ENCODE assay signal across 8 cellular contexts in the genomic region with DNA sequence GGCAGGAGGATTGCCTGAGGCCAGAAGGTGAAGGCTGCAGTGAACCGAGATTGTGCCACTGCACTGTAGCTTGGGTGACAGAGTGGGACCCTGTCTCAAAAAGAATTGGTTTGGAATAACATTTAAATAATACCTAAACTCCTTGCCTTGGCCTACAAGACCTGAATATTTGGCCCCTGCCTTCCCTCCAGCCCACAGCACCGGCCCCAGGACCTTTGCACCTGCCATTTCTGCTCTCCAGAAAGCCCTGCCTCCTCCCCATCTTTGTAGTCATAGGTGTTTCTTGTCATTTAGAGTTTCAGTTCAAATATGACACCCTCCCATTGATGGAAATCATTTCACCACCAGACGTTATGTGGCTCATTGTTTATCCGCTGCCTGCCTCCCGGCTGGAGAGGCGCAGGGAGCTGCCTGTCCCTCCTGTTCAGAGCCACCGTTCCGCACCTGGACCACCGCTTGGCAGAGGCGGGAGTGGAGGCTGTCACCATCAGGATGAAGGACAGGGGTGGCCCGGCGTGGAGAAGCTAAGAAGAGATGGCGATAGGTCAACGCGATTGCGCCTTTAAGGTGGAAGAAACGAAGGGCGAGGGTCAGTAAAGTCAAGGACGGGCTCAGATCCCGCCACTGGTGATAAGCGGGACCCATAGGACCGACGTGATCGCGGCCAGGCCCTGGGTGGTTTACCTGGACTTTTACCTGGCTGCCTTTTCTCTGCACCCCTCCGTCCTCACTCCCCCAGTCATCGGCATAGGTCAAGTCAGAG. TPM values are rescaled to one million over a fixed set of nuclear protein-coding genes. Genes with fewer than 3 reads are reported as not detected.
A peak's percentile ranks its signal among the peaks of the same experiment; 100 is the strongest.
DNase-seq lines count a peak whose midpoint lies in the region; ATAC-seq and TF ChIP-seq lines count a peak whose summit lies in the region.

No MANE protein-coding gene starts in this region.

- BruUV-seq in A673 (replicated peaks; lab: Mats Ljungman, UMichigan), result no TSS peak
- BruUV-seq in MCF 10A (replicated peaks; lab: Mats Ljungman, UMichigan), result no TSS peak

- H3K4me1 ChIP-seq in A673 (ENCODE audit: insufficient read depth, low read length, poor library complexity, severe bottlenecking) (peaks cover 41% of the 10 kb centered on the region), mucosa of rectum (ENCODE audit: control insufficient read depth in 2 of 2, insufficient read depth in 2 of 2, low read length in 2 of 2) (peaks cover 30 to 35% of the 10 kb centered on the region in 2 donors)

- H3K27ac ChIP-seq in A673 (ENCODE audit: low read depth, low read length, poor library complexity, severe bottlenecking), result no peak overlapping the region
- peak overlapping the region; percentile 49 to 58 for H3K27ac ChIP-seq in mucosa of rectum (ENCODE audit: low read depth in 2 of 2, low read length in 2 of 2)

- H3K27ac Mint-ChIP-seq in IgD-negative memory B cell (peak overlapping the region in 2 of 3 donors; percentile 15 to 62), MCF 10A (ENCODE audit: low read depth, unreplicated experiment) (peak overlapping the region; percentile 69)

- TF ChIP-seq CTCF in A673 (conservative IDR thresholded peaks at IDR 0.05; ENCODE audit: low read depth, low read length) (no peak), MCF 10A (IDR thresholded peaks at IDR 0.05; ENCODE audit: unreplicated experiment) (no peak)

- no peak for TF ChIP-seq POLR2A in erythroblast (IDR thresholded peaks at IDR 0.05; ENCODE audit: low read length)

- H3K27me3 Mint-ChIP-seq in IgD-negative memory B cell, result no peaks in the 10 kb centered on the region
- no peaks in the 10 kb centered on the region for H3K27me3 Mint-ChIP-seq in MCF 10A (ENCODE audit: insufficient read depth, unreplicated experiment)

- H3K27me3 ChIP-seq in A673 (replicated peaks; ENCODE audit: insufficient read depth, low read depth, low read length, poor library complexity) (no peaks in the 10 kb centered on the region), mucosa of rectum (ENCODE audit: control insufficient read depth in 2 of 2, insufficient read depth in 2 of 2, low read length in 2 of 2) (no peaks in the 10 kb centered on the region)

- POLR2A ChIA-PET in A673 (lab: Charles Lee; ENCODE audit: low non-redundant PET) (no interaction called here), MCF 10A (lab: Yijun Ruan, JAX) (interaction anchor here (0.7 to 6.9 kb wide), 3 partner anchors 33 to 58 kb away, joined by 3 to 67 read pairs (median 3); no protein-coding TSS in a partner anchor)

- H3K4me1 Mint-ChIP-seq in IgD-negative memory B cell (peaks cover 46 to 54% (median 51%) of the 10 kb centered on the region in 3 donors), MCF 10A (ENCODE audit: insufficient read depth, unreplicated experiment) (peaks cover 30% of the 10 kb centered on the region)

- no peaks in the 10 kb centered on the region for H3K9me3 Mint-ChIP-seq in IgD-negative memory B cell
- H3K9me3 Mint-ChIP-seq in MCF 10A (ENCODE audit: unreplicated experiment), result no peaks in the 10 kb centered on the region

- intact Hi-C loops in A673 (cut with micrococcal nuclease; ENCODE audit: unreplicated experiment) (no loop called here), MCF 10A (cut with micrococcal nuclease) (loop anchor here (2.0 kb wide), 1 partner anchor 57 kb away; no protein-coding TSS in a partner anchor), posterior vena cava (cut with DNase I) (no loop called here)

- H3K36me3 Mint-ChIP-seq in IgD-negative memory B cell (no peaks in the 10 kb centered on the region), MCF 10A (ENCODE audit: insufficient read depth, unreplicated experiment) (peaks cover 6% of the 10 kb centered on the region)

- H3K4me3 ChIP-seq in A673 (ENCODE audit: low read depth, low read length, poor library complexity, severe bottlenecking), result peak overlapping the region; percentile 73
- peak overlapping the region; percentile 26 to 57 for H3K4me3 ChIP-seq in mucosa of rectum (ENCODE audit: low read length in 2 of 2)

- peak overlapping the region; percentile 20 to 44 for H3K9ac ChIP-seq in mucosa of rectum (ENCODE audit: low read depth in 1 of 2, low read length in 2 of 2)

- H3K4me3 Mint-ChIP-seq in IgD-negative memory B cell (peak overlapping the region; percentile 63 to 90 (median 78)), MCF 10A (ENCODE audit: unreplicated experiment) (peak overlapping the region; percentile 20)

- DNase-seq in A673 (ENCODE audit: low spot score), result no peak
- DNase-seq in MCF 10A (ENCODE audit: unreplicated experiment), result no peak
- no peak for DNase-seq in posterior vena cava (ENCODE audit: low spot score)
- DNase-seq in erythroblast (lab: John Stamatoyannopoulos, UW), result no peak

- no peaks in the 10 kb centered on the region for H3K36me3 ChIP-seq in A673 (ENCODE audit: insufficient read depth, low read length, poor library complexity, severe bottlenecking)
- no peaks in the 10 kb centered on the region for H3K36me3 ChIP-seq in mucosa of rectum (ENCODE audit: control insufficient read depth in 2 of 2, insufficient read depth in 2 of 2, low read length in 2 of 2)

- H3K9me3 ChIP-seq in A673 (ENCODE audit: low read depth, low read length, poor library complexity, severe bottlenecking) (no peaks in the 10 kb centered on the region), mucosa of rectum (ENCODE audit: control insufficient read depth in 2 of 2, low read length in 2 of 2) (no peaks in the 10 kb centered on the region)

- ATAC-seq in HG02840 (IDR thresholded peaks at IDR 0.05; ENCODE audit: low FRiP score, unreplicated experiment) (no peak), HG02885 (IDR thresholded peaks at IDR 0.05; ENCODE audit: poor library complexity, unreplicated experiment) (no peak)

- CTCF ChIA-PET in A673 (lab: Charles Lee), result no interaction called here
- CTCF ChIA-PET in MCF 10A (lab: Yijun Ruan, JAX), result interaction anchor here (0.6 to 5.0 kb wide), 11 partner anchors 46 to 192 kb away, joined by 3 to 45 read pairs (median 3); no protein-coding TSS in a partner anchor

RNA-seq across cellular contexts. Expression of a gene that starts 0.6 kb away (rescaled TPM):
- total RNA-seq in A673 (2021) (35.2 and 38.5 TPM in 2 replicates), MCF 10A (2022) (47.0 and 65.7 TPM in 2 replicates), posterior vena cava (10 to 100 TPM; 24.2 to 26.8 TPM)
- 17.3 TPM for polyA plus RNA-seq in IgD-negative memory B cell
